ENCODE assay signal across 8 cellular contexts in the genomic region with DNA sequence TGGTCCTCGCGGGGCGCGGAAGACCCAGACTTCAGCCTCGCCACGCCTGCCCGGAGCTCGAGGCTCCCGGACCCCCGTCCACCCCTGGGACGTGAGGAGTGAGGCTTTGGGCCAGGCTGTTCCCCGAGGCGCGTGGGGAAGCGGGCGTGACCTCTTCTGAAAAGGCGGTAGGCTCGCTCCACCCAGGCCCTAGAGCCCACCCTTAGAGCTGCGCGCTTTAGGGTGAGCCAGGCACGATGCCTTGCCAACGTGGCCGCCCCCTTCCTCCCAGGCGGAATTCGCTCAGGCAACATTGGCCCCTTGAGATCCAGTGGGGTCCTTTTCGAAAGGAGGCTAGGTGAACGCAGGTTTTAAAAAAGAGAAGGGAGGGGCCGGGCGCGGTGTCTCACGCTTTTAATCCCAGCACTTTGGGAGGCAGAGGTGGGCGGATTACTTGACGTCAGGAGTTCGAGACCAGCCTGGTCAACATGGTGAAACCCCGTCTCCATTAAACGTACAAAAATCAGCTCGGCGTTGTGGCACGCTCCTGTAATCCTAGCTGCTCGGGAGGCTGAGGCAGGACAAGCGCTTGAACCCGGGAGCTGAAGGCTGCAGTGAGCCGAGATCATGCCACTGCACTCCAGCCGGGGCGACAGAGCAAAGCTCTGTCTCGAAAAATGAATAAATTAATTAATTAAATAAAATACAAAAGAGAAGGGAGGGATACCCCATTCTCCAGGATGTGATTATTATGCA. TPM values are rescaled to one million over a fixed set of nuclear protein-coding genes. Genes with fewer than 3 reads are reported as not detected.
DNase-seq lines count a peak whose midpoint lies in the region; ATAC-seq, FAIRE-seq and TF ChIP-seq lines count a peak whose summit lies in the region.

No MANE protein-coding gene starts in this region.

- peak overlapping the region; percentile 95 for H3K4me2 ChIP-seq in astrocyte (ENCODE audit: low read length)

- H3K9me3 Mint-ChIP-seq in astrocyte (ENCODE audit: unreplicated experiment): no peaks in the 10 kb centered on the region

- no peaks in the 10 kb centered on the region for H3K36me3 Mint-ChIP-seq in astrocyte (ENCODE audit: low read depth, unreplicated experiment)

- peaks cover 7% of the 10 kb centered on the region for H3K4me1 Mint-ChIP-seq in astrocyte (ENCODE audit: low read depth, unreplicated experiment)

- peak overlapping the region; percentile 34 for H3K27ac Mint-ChIP-seq in astrocyte (ENCODE audit: unreplicated experiment)

- DNase-seq in BE2C: peak; percentile 65
- DNase-seq in astrocyte (ENCODE audit: low read depth): no peak
- no peak for DNase-seq in activated gamma-delta T cell treated with Interleukin-2 at 50 U/mL for 16 hours

- H3K4me1 ChIP-seq in BE2C: peaks cover 7% of the 10 kb centered on the region
- H3K4me1 ChIP-seq in HUES48 (ENCODE audit: control insufficient read depth, insufficient read depth, low read length): peaks cover 22% of the 10 kb centered on the region; the same call in 1 of the 2 replicates
- peaks cover 34% of the 10 kb centered on the region for H3K4me1 ChIP-seq in astrocyte (ENCODE audit: insufficient read depth, low read length)
- peaks cover 4 to 54% (median 52%) of the 10 kb centered on the region in 5 donors for H3K4me1 ChIP-seq in subcutaneous abdominal adipose tissue (ENCODE audit: control insufficient read depth in 5 of 5, insufficient read depth in 5 of 5, low read length in 5 of 5)

- H3K9ac ChIP-seq in HUES48 (ENCODE audit: low read depth, low read length): peak overlapping the region; percentile 30; the same call in 1 of the 2 replicates
- peak overlapping the region; percentile 59 for H3K9ac ChIP-seq in astrocyte (ENCODE audit: low read length)
- H3K9ac ChIP-seq in subcutaneous abdominal adipose tissue (ENCODE audit: low read length in 5 of 5): peak overlapping the region in 4 of 5 donors; percentile 45 to 76 (median 58)

- H3K27me3 ChIP-seq in BE2C (no peaks in the 10 kb centered on the region), HUES48 (ENCODE audit: control insufficient read depth, insufficient read depth, low read length) (peaks cover 50% of the 10 kb centered on the region), astrocyte (ENCODE audit: insufficient read depth, low read length) (peaks cover 32% of the 10 kb centered on the region), layer of hippocampus (ENCODE audit: control insufficient read depth, insufficient read depth, low read length) (no peaks in the 10 kb centered on the region), subcutaneous abdominal adipose tissue (ENCODE audit: control insufficient read depth in 5 of 5, insufficient read depth in 4 of 5, low read length in 5 of 5) (peaks cover 0 to 14% (median 9%) of the 10 kb centered on the region in 5 donors)

- H3K79me2 ChIP-seq in astrocyte (ENCODE audit: insufficient read depth, low read length): no peaks in the 10 kb centered on the region

- peak overlapping the region; percentile 89 for H2AFZ ChIP-seq in astrocyte (ENCODE audit: low read depth, low read length)

- no peak overlapping the region for H3K27ac ChIP-seq in HUES48 (ENCODE audit: low read depth, low read length)
- no peak overlapping the region for H3K27ac ChIP-seq in astrocyte (ENCODE audit: low read depth, low read length)
- peak overlapping the region; percentile 38 for H3K27ac ChIP-seq in layer of hippocampus (ENCODE audit: low read depth, low read length)
- H3K27ac ChIP-seq in subcutaneous abdominal adipose tissue (ENCODE audit: low read depth, low read length): peak overlapping the region; percentile 57

- H3K27me3 Mint-ChIP-seq in astrocyte (ENCODE audit: low read depth, unreplicated experiment): peaks cover 42% of the 10 kb centered on the region

- FAIRE-seq in astrocyte (lab: Jason Lieb, UNC): no peak

- peak overlapping the region; percentile 73 for H3K4me3 ChIP-seq in BE2C (ENCODE audit: low read depth, low read length)
- peak overlapping the region; percentile 77 for H3K4me3 ChIP-seq in HUES48 (ENCODE audit: low read depth, low read length)
- H3K4me3 ChIP-seq in astrocyte (ENCODE audit: insufficient read depth, low read depth, low read length): peak overlapping the region; percentile 64
- peak overlapping the region; percentile 72 to 78 (median 75) for H3K4me3 ChIP-seq in subcutaneous abdominal adipose tissue (ENCODE audit: low read depth in 1 of 5, low read length in 5 of 5)

- peaks cover 10% of the 10 kb centered on the region for H4K20me1 ChIP-seq in astrocyte (ENCODE audit: insufficient read depth, low read length)

- H3K9me3 ChIP-seq in BE2C (no peaks in the 10 kb centered on the region), HUES48 (ENCODE audit: control insufficient read depth, insufficient read depth, low read length) (no peaks in the 10 kb centered on the region), astrocyte (ENCODE audit: insufficient read depth, low read depth, low read length) (no peaks in the 10 kb centered on the region), subcutaneous abdominal adipose tissue (ENCODE audit: control insufficient read depth in 5 of 5, low read length in 5 of 5) (no peaks in the 10 kb centered on the region)

- TF ChIP-seq CTCF in BE2C (IDR thresholded peaks at IDR 0.05; ENCODE audit: low read depth, low read length): no peak
- no peak for TF ChIP-seq CTCF in astrocyte (IDR thresholded peaks at IDR 0.05; ENCODE audit: insufficient read depth, low read depth, low read length)

- no peak for ATAC-seq in HG03432 (IDR thresholded peaks at IDR 0.05; ENCODE audit: unreplicated experiment)
- no peak for ATAC-seq in HG03045 (IDR thresholded peaks at IDR 0.05; ENCODE audit: unreplicated experiment)

- peak overlapping the region; percentile 78 for H3K4me3 Mint-ChIP-seq in astrocyte (ENCODE audit: unreplicated experiment)

- no peaks in the 10 kb centered on the region for H3K36me3 ChIP-seq in BE2C
- H3K36me3 ChIP-seq in HUES48 (ENCODE audit: control insufficient read depth, insufficient read depth, low read length): no peaks in the 10 kb centered on the region
- H3K36me3 ChIP-seq in astrocyte (ENCODE audit: insufficient read depth, low read length): no peaks in the 10 kb centered on the region
- no peaks in the 10 kb centered on the region for H3K36me3 ChIP-seq in subcutaneous abdominal adipose tissue (ENCODE audit: control insufficient read depth in 5 of 5, insufficient read depth in 5 of 5, low read length in 5 of 5)

RNA-seq across cellular contexts. Expression of a gene that starts 0.9 kb away (rescaled TPM):
- polyA plus RNA-seq in BE2C (2012; ENCODE audit: insufficient read depth, insufficient read length, low read depth): 78.8 TPM
- total RNA-seq in astrocyte: 4.1 and 4.7 TPM in 2 replicates

RNA-seq across cellular contexts. Expression of a gene that starts 19.6 kb away (rescaled TPM):
- 662 TPM for polyA plus RNA-seq in BE2C (2012; ENCODE audit: insufficient read depth, insufficient read length, low read depth)
- 192 and 207 TPM in 2 replicates for total RNA-seq in astrocyte

RNA-seq across cellular contexts. Expression of a gene that starts 37.9 kb away (rescaled TPM):
- 261 TPM for polyA plus RNA-seq in BE2C (2012; ENCODE audit: insufficient read depth, insufficient read length, low read depth)
- total RNA-seq in astrocyte: 18.7 and 23.1 TPM in 2 replicates

RNA-seq across cellular contexts. Expression of a gene that starts 50.8 kb away (rescaled TPM):
- polyA plus RNA-seq in BE2C (2012; ENCODE audit: insufficient read depth, insufficient read length, low read depth): 85.6 TPM
- total RNA-seq in astrocyte: 86.4 and 97.1 TPM in 2 replicates

Comparison
In these comparisons a context has a peak if more than half of its experiments do, and no peak if none do; other contexts are left out.
1. H3K27ac ChIP-seq: peak in layer of hippocampus (single experiment) and subcutaneous abdominal adipose tissue (single experiment); none in HUES48 (single experiment) and astrocyte (single experiment).
2. Peak in every context shown above with its lines, with median percentiles within 50 percentile points of each other: H3K4me3 ChIP-seq and H3K9ac ChIP-seq.